8 cellular contexts compared by ENCODE assay signal in genomic region chr17:79839363-79840203, GRCh38. TPM values are rescaled to one million over a fixed set of nuclear protein-coding genes. Genes with fewer than 3 reads are reported as not detected.
DNase-seq lines count a peak whose midpoint lies in the region; ATAC-seq and TF ChIP-seq lines count a peak whose summit lies in the region.

Gene CBX4 (minus strand): TSS chr17:79839440. CDS start chr17:79839251, 189 bp downstream.

- H3K27me3 Mint-ChIP-seq in activated T-helper 1 cell treated with anti-CD3 and anti-CD28 coated beads, Interleukin-12 subunit alpha, Interleukin-12 subunit beta, Interleukin-2, Interleukin-4 antibody, amounts not matched to agents 30 ng/mL and 10 ng/mL and 1 ng/mL, durations not matched to agents 14 hours and 24 hours and 36 hours (ENCODE audit: insufficient read depth), result peaks cover 27% of the 10 kb centered on the region
- H3K27me3 Mint-ChIP-seq in naive thymus-derived CD8-positive, alpha-beta T cell, result peaks cover 7 to 33% (median 13%) of the 10 kb centered on the region in 5 donors
- peaks cover 23 to 35% of the 10 kb centered on the region in 2 donors for H3K27me3 Mint-ChIP-seq in stimulated activated naive B cell treated with anti-CD40 and anti-IgM and Interleukin-4, amounts not matched to agents 10 μg/mL and 1 μg/mL and 100 μg/mL, for 72 hours

- ATAC-seq in GM21619 (IDR thresholded peaks at IDR 0.05; ENCODE audit: unreplicated experiment), result peak; percentile 54
- peak; percentile 73 to 75 for ATAC-seq in naive thymus-derived CD8-positive, alpha-beta T cell
- ATAC-seq in stimulated activated naive B cell treated with anti-CD40 and anti-IgM and Interleukin-4, amounts not matched to agents 10 μg/mL and 1 μg/mL and 100 μg/mL, for 72 hours (replicated peaks), result peak; percentile 68 to 72

- peak within 1 kb of the TSS; percentile 62 for H2AFZ ChIP-seq in fibroblast of lung (ENCODE audit: low read length)

- H3K4me2 ChIP-seq in fibroblast of lung (ENCODE audit: extremely low read depth, insufficient read depth, low read length), result peak within 1 kb of the TSS; percentile 99

- H3K9ac ChIP-seq in fibroblast of lung (ENCODE audit: insufficient read depth, low read length), result peak within 1 kb of the TSS; percentile 58

- peak; percentile 70 for DNase-seq in DMS114 treated with DMSO at 0.1 percent for 48 hours (lab: John Stamatoyannopoulos, UW; ENCODE audit: unreplicated experiment)
- DNase-seq in Kasumi-1 (lab: John Stamatoyannopoulos, UW), result peak; percentile 91 to 92
- peak; percentile 93 for DNase-seq in RPMI7951 (ENCODE audit: low read depth)
- DNase-seq in activated T-helper 1 cell treated with anti-CD3 and anti-CD28 coated beads, Interleukin-12 subunit alpha, Interleukin-12 subunit beta, Interleukin-2, Interleukin-4 antibody, amounts not matched to agents 30 ng/mL and 10 ng/mL and 1 ng/mL, durations not matched to agents 14 hours and 24 hours and 36 hours (ENCODE audit: low spot score), result peak; percentile 84
- peak; percentile 90 for DNase-seq in fibroblast of lung (ENCODE audit: low read depth in 2 of 2)
- DNase-seq in naive thymus-derived CD8-positive, alpha-beta T cell, result peak; percentile 78 to 94 (median 88)
- DNase-seq in stimulated activated naive B cell treated with anti-CD40 and anti-IgM and Interleukin-4, amounts not matched to agents 10 μg/mL and 1 μg/mL and 100 μg/mL, for 72 hours, result peak; percentile 77

- peaks cover 13% of the 10 kb centered on the region for H3K79me2 ChIP-seq in fibroblast of lung (ENCODE audit: control insufficient read depth, insufficient read depth, low read length)

- H3K27me3 ChIP-seq in fibroblast of lung (ENCODE audit: control insufficient read depth, insufficient read depth, low read length), result peaks cover 34% of the 10 kb centered on the region

- intact Hi-C loops in activated T-helper 1 cell treated with anti-CD3 and anti-CD28 coated beads, Interleukin-12 subunit alpha, Interleukin-12 subunit beta, Interleukin-2, Interleukin-4 antibody, amounts not matched to agents 30 ng/mL and 10 ng/mL and 1 ng/mL, durations not matched to agents 14 hours and 24 hours and 36 hours (cut with micrococcal nuclease), result loop anchor here (1.0 to 10.0 kb wide), 6 partner anchors 35 to 1555 kb away; partner anchors contain the start of genes BAHCC1 and CBX8

- peak within 1 kb of the TSS; percentile 94 for H3K27ac Mint-ChIP-seq in activated T-helper 1 cell treated with anti-CD3 and anti-CD28 coated beads, Interleukin-12 subunit alpha, Interleukin-12 subunit beta, Interleukin-2, Interleukin-4 antibody, amounts not matched to agents 30 ng/mL and 10 ng/mL and 1 ng/mL, durations not matched to agents 14 hours and 24 hours and 36 hours
- H3K27ac Mint-ChIP-seq in naive thymus-derived CD8-positive, alpha-beta T cell, result peak within 1 kb of the TSS; percentile 95 to 99 (median 98)
- peak within 1 kb of the TSS; percentile 94 for H3K27ac Mint-ChIP-seq in stimulated activated naive B cell treated with anti-CD40 and anti-IgM and Interleukin-4, amounts not matched to agents 10 μg/mL and 1 μg/mL and 100 μg/mL, for 72 hours

- H3K4me3 Mint-ChIP-seq in activated T-helper 1 cell treated with anti-CD3 and anti-CD28 coated beads, Interleukin-12 subunit alpha, Interleukin-12 subunit beta, Interleukin-2, Interleukin-4 antibody, amounts not matched to agents 30 ng/mL and 10 ng/mL and 1 ng/mL, durations not matched to agents 14 hours and 24 hours and 36 hours, result peak within 1 kb of the TSS; percentile 94
- H3K4me3 Mint-ChIP-seq in naive thymus-derived CD8-positive, alpha-beta T cell, result peak within 1 kb of the TSS; percentile 94 to 100 (median 97)
- peak within 1 kb of the TSS; percentile 93 to 94 for H3K4me3 Mint-ChIP-seq in stimulated activated naive B cell treated with anti-CD40 and anti-IgM and Interleukin-4, amounts not matched to agents 10 μg/mL and 1 μg/mL and 100 μg/mL, for 72 hours

- no peaks in the 10 kb centered on the region for H4K20me1 ChIP-seq in fibroblast of lung (ENCODE audit: control insufficient read depth, extremely low read depth, insufficient read depth, low read length)

- peaks cover 19% of the 10 kb centered on the region for H3K4me1 Mint-ChIP-seq in activated T-helper 1 cell treated with anti-CD3 and anti-CD28 coated beads, Interleukin-12 subunit alpha, Interleukin-12 subunit beta, Interleukin-2, Interleukin-4 antibody, amounts not matched to agents 30 ng/mL and 10 ng/mL and 1 ng/mL, durations not matched to agents 14 hours and 24 hours and 36 hours (ENCODE audit: low read depth)
- peaks cover 19 to 63% (median 50%) of the 10 kb centered on the region in 4 donors for H3K4me1 Mint-ChIP-seq in naive thymus-derived CD8-positive, alpha-beta T cell
- peaks cover 29 to 71% of the 10 kb centered on the region in 2 donors for H3K4me1 Mint-ChIP-seq in stimulated activated naive B cell treated with anti-CD40 and anti-IgM and Interleukin-4, amounts not matched to agents 10 μg/mL and 1 μg/mL and 100 μg/mL, for 72 hours

- H3K36me3 ChIP-seq in fibroblast of lung (ENCODE audit: control insufficient read depth, insufficient read depth, low read length), result peaks cover 9% of the 10 kb centered on the region

- peaks cover 15% of the 10 kb centered on the region for H3K36me3 Mint-ChIP-seq in activated T-helper 1 cell treated with anti-CD3 and anti-CD28 coated beads, Interleukin-12 subunit alpha, Interleukin-12 subunit beta, Interleukin-2, Interleukin-4 antibody, amounts not matched to agents 30 ng/mL and 10 ng/mL and 1 ng/mL, durations not matched to agents 14 hours and 24 hours and 36 hours (ENCODE audit: low read depth)
- peaks cover 0 to 12% (median 5%) of the 10 kb centered on the region in 3 donors for H3K36me3 Mint-ChIP-seq in naive thymus-derived CD8-positive, alpha-beta T cell
- peaks cover 16 to 20% of the 10 kb centered on the region in 2 donors for H3K36me3 Mint-ChIP-seq in stimulated activated naive B cell treated with anti-CD40 and anti-IgM and Interleukin-4, amounts not matched to agents 10 μg/mL and 1 μg/mL and 100 μg/mL, for 72 hours

- peak; percentile 15 to 55 for TF ChIP-seq CTCF in fibroblast of lung (conservative IDR thresholded peaks at IDR 0.05 in 1 of 2, IDR thresholded peaks at IDR 0.05 in 1 of 2; ENCODE audit: low read depth in 1 of 2, low read length in 2 of 2)

- POLR2A ChIA-PET in naive thymus-derived CD8-positive, alpha-beta T cell (lab: Charles Lee), result interaction anchor here (0.5 to 9.0 kb wide), 15 partner anchors 9 to 1796 kb away, joined by 3 to 152 read pairs (median 5); partner anchors contain the start of genes CBX2 and CBX8

- no peaks in the 10 kb centered on the region for H3K9me3 Mint-ChIP-seq in activated T-helper 1 cell treated with anti-CD3 and anti-CD28 coated beads, Interleukin-12 subunit alpha, Interleukin-12 subunit beta, Interleukin-2, Interleukin-4 antibody, amounts not matched to agents 30 ng/mL and 10 ng/mL and 1 ng/mL, durations not matched to agents 14 hours and 24 hours and 36 hours
- H3K9me3 Mint-ChIP-seq in naive thymus-derived CD8-positive, alpha-beta T cell, result peaks cover 0 to 2% (median 0%) of the 10 kb centered on the region in 9 donors
- H3K9me3 Mint-ChIP-seq in stimulated activated naive B cell treated with anti-CD40 and anti-IgM and Interleukin-4, amounts not matched to agents 10 μg/mL and 1 μg/mL and 100 μg/mL, for 72 hours, result no peaks in the 10 kb centered on the region

- peaks cover 17% of the 10 kb centered on the region for H3K4me1 ChIP-seq in fibroblast of lung (ENCODE audit: control insufficient read depth, extremely low read depth, insufficient read depth, low read length)

- peak within 1 kb of the TSS; percentile 74 to 91 (median 80) for H3K4me3 ChIP-seq in fibroblast of lung (replicated peaks in 1 of 4; ENCODE audit: control extremely low read depth in 1 of 4, insufficient read depth in 1 of 4, low read depth in 3 of 4, low read length in 4 of 4)

- peak within 1 kb of the TSS; percentile 67 for H3K27ac ChIP-seq in fibroblast of lung (ENCODE audit: insufficient read depth, low read length)

- no peaks in the 10 kb centered on the region for H3K9me3 ChIP-seq in fibroblast of lung (ENCODE audit: control insufficient read depth, insufficient read depth, low read depth, low read length)

RNA-seq across cellular contexts. Expression of gene CBX4, which starts in this region (rescaled TPM):
- 10.8 and 11.8 TPM in 2 replicates for total RNA-seq in RPMI7951 (2014; rRNA removed; shearing (Covaris generic))
- total RNA-seq in activated T-helper 1 cell treated with anti-CD3 and anti-CD28 coated beads, Interleukin-12 subunit alpha, Interleukin-12 subunit beta, Interleukin-2, Interleukin-4 antibody, amounts not matched to agents 30 ng/mL and 10 ng/mL and 1 ng/mL, durations not matched to agents 14 hours and 24 hours and 36 hours, result 22.4 and 23.8 TPM in 2 replicates
- total RNA-seq in fibroblast of lung, result 11.0 and 13.4 TPM in 2 replicates
- 5.4 and 5.6 TPM in 2 replicates for polyA plus RNA-seq in fibroblast of lung
- polyA plus RNA-seq in fibroblast of lung (2012), result 8.8 TPM in 2 replicates
- polyA minus RNA-seq in fibroblast of lung (ENCODE audit: low replicate concordance), result 1.3 and 1.6 TPM in 2 replicates
- 10 to 100 TPM; 78.6 to 80.7 TPM for total RNA-seq in naive thymus-derived CD8-positive, alpha-beta T cell
- polyA plus RNA-seq in naive thymus-derived CD8-positive, alpha-beta T cell, result 10 to 100 TPM in 1 of 3 donors, 1 to 10 TPM in 2; 4.3 to 16.0 (median 9.3) TPM

Comparison
In these comparisons a context has a peak if more than half of its experiments do, and no peak if none do; other contexts are left out.
1. Peak in every context shown above with its lines: DNase-seq, ATAC-seq, H3K4me3 ChIP-seq and H3K27ac ChIP-seq.